ENCODE assay signal across 1 cellular context in the genomic region with DNA sequence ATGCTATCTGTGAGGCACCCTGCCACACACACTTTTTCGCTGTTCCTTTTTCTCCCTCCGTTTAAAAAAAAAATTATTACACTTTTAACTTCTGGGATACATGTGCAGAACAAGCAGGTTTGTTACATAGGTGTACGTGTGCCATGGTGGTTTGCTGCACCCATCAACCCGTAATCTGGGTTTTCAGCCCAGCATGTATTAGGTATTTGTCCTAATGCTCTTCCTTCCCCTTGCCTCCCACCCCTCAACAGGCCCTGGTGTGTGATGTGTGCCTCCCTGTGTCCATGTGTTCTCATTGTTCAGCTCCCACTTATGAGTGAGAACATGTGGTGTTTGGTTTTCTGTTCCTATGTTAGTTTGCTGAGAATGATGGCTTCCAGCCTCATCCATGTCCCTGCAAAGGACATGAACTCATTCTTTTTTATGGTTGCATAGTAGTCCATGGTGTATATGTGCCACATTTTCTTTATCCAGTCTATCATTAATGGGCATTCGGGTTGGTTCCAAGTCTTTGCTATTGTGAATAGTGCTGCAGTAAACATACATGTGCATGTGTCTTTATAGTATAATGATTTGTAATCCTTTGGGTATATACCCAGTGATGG.
TF ChIP-seq lines count a peak whose summit lies in the region.

No MANE protein-coding gene starts in this region.

TF ChIP-seq in K562, 482 proteins besides CTCF, POLR2A, EP300 and RAD21:
- peak; percentile 49 for TF ChIP-seq ZNF146 (CRISPR knock-in tag; IDR thresholded peaks at IDR 0.05; ENCODE audit: unreplicated experiment)
